12 cellular contexts compared by ENCODE assay signal in genomic region chr17:6471531-6472465, GRCh38. TPM values are rescaled to one million over a fixed set of nuclear protein-coding genes. Genes with fewer than 3 reads are reported as not detected.
DNase-seq lines count a peak whose midpoint lies in the region; ATAC-seq and TF ChIP-seq lines count a peak whose summit lies in the region.
"Had no signal": no experiment of that assay in that cellular context is flagged by ENCODE, and none has a peak within 500 bp of the region (broad histone marks: within the 10 kb centered on the region; RNA-seq: fewer than 3 reads in every experiment).

No MANE protein-coding gene starts in this region.

- CTCF ChIA-PET in AG04449 (lab: Yijun Ruan, JAX) (interaction anchor here (0.8 to 6.5 kb wide), 35 partner anchors 9 to 880 kb away, joined by 3 to 94 read pairs (median 6); partner anchors contain the start of genes KIAA0753 and TXNDC17), HCT116 (lab: Charles Lee) (interaction anchor here (0.9 to 2.7 kb wide), 5 partner anchors 21 to 533 kb away, joined by 3 to 19 read pairs (median 3); partner anchors contain the start of genes C17orf100 and MED31)

- H3K4me1 ChIP-seq in HCT116 (ENCODE audit: control insufficient read depth in 1 of 2, insufficient read depth in 2 of 2, low read length in 2 of 2) = peaks cover 12 to 18% of the 10 kb centered on the region in 2 experiments; a peak in 3 of 4 replicates

- peaks cover 0 to 10% of the 10 kb centered on the region in 2 experiments; a peak in 1 of 4 replicates for H3K9me3 ChIP-seq in HCT116 (ENCODE audit: control insufficient read depth in 1 of 2, insufficient read depth in 1 of 2, low read depth in 1 of 2, low read length in 2 of 2)
- H3K9me3 ChIP-seq in T-helper 17 cell (ENCODE audit: control insufficient read depth, low read length, poor library complexity, severe bottlenecking) = no peaks in the 10 kb centered on the region

- H3K36me3 Mint-ChIP-seq in T-helper 17 cell (ENCODE audit: low read depth) = no peaks in the 10 kb centered on the region
- H3K36me3 Mint-ChIP-seq: CD8-positive, alpha-beta memory T cell had no signal

- peaks cover 23% of the 10 kb centered on the region for H3K27me3 Mint-ChIP-seq in T-helper 17 cell

- no peak overlapping the region for H3K4me3 Mint-ChIP-seq in T-helper 17 cell
- H3K4me3 Mint-ChIP-seq: activated naive CD4-positive, alpha-beta T cell treated with anti-CD3 and anti-CD28 coated beads for 36 hours; CD8-positive, alpha-beta memory T cell; mesothelial cell of epicardium had no signal

- peak overlapping the region; percentile 35 for H3K4me2 ChIP-seq in HCT116 (ENCODE audit: low read length)

- no peak overlapping the region; the same call in 1 of the 2 replicates for H3K27ac ChIP-seq in HCT116 (ENCODE audit: low read depth, low read length)

- POLR2A ChIA-PET in AG04449 (lab: Yijun Ruan, JAX) = no interaction called here
- POLR2A ChIA-PET in HCT116 (lab: Charles Lee) = no interaction called here

- BruUV-seq in HCT116 (replicated peaks; lab: Mats Ljungman, UMichigan) = no TSS peak

- H3K27ac Mint-ChIP-seq in T-helper 17 cell = no peak overlapping the region
- H3K27ac Mint-ChIP-seq: activated naive CD4-positive, alpha-beta T cell treated with anti-CD3 and anti-CD28 coated beads for 36 hours; mesothelial cell of epicardium had no signal

- no peaks in the 10 kb centered on the region for H4K20me1 ChIP-seq in HCT116 (ENCODE audit: insufficient read depth)

- no peaks in the 10 kb centered on the region for H3K79me2 ChIP-seq in HCT116 (ENCODE audit: insufficient read depth, low read length)

- no peaks in the 10 kb centered on the region for H3K9me2 ChIP-seq in HCT116 (ENCODE audit: insufficient read depth)

- no peak overlapping the region for H2AFZ ChIP-seq in HCT116 (ENCODE audit: low read depth, low read length, poor library complexity, severe bottlenecking)

- TF ChIP-seq POLR2A in HCT116 (IDR thresholded peaks at IDR 0.05; ENCODE audit: borderline replicate concordance, extremely low read depth, insufficient read depth, insufficient read length) = no peak

- TF ChIP-seq CTCF in AG04449 (IDR thresholded peaks at IDR 0.05; ENCODE audit: insufficient read depth, low read length, missing control alignments) = peak; percentile 7
- TF ChIP-seq CTCF in HCT116 (IDR thresholded peaks at IDR 0.05 in 2 of 3, conservative IDR thresholded peaks at IDR 0.05 in 1 of 3; ENCODE audit: borderline replicate concordance in 1 of 3, insufficient read depth in 1 of 3, low read depth in 2 of 3, low read length in 2 of 3) = no peak
- TF ChIP-seq CTCF in fibroblast of villous mesenchyme (IDR thresholded peaks at IDR 0.05; ENCODE audit: insufficient read depth, low read depth, low read length) = no peak

- RAD21 ChIA-PET in HCT116 (lab: Charles Lee; ENCODE audit: low non-redundant PET in 1 of 2, low total read pairs in 2 of 2, uncharacterized antibody in 2 of 2, unreplicated experiment in 2 of 2) = no interaction called here

- H3K4me3 ChIP-seq in AG04449 (ENCODE audit: low read depth, low read length) = no peak overlapping the region
- H3K4me3 ChIP-seq in HCT116 (replicated peaks in 1 of 2; ENCODE audit: low read depth in 1 of 2, low read length in 2 of 2) = no peak overlapping the region
- H3K4me3 ChIP-seq in fibroblast of villous mesenchyme (ENCODE audit: low read depth, low read length) = no peak overlapping the region

- no peaks in the 10 kb centered on the region for H3K27me3 ChIP-seq in HCT116 (ENCODE audit: insufficient read depth, low read length)

- H3K36me3 ChIP-seq in HCT116 (ENCODE audit: control insufficient read depth in 1 of 2, insufficient read depth in 2 of 2, low read length in 2 of 2) = no peaks in the 10 kb centered on the region

- ATAC-seq in HCT116 (peak; percentile 54), T-helper 17 cell (no peak)

- TF ChIP-seq RAD21 in HCT116 (IDR thresholded peaks at IDR 0.05; ENCODE audit: low read depth) = peak; percentile 34; the same call in 1 of the 2 replicates

- intact Hi-C loops in HCT116 (cut with micrococcal nuclease) = loop anchor here (2.0 kb wide), 1 partner anchor 169 kb away; the partner anchor contains the start of genes KIAA0753 and TXNDC17

- no peak for DNase-seq in AG04449 (ENCODE audit: low read depth, low spot score)
- DNase-seq in HCT116 (ENCODE audit: low read depth, low spot score) = no peak
- DNase-seq in T1000 (lab: John Stamatoyannopoulos, UW) = peak; percentile 64
- DNase-seq in fibroblast of villous mesenchyme (ENCODE audit: low read depth) = peak; percentile 30
- DNase-seq in T-helper 17 cell = no peak
- DNase-seq in activated CD8-positive, alpha-beta memory T cell treated with anti-CD3 and anti-CD28 coated beads, Interleukin-2, amount 50 U/mL, for 4 hours = no peak
- DNase-seq in superior temporal gyrus (ENCODE audit: extremely low spot score) = no peak
- no peak for DNase-seq in activated CD4-positive, alpha-beta T cell treated with anti-CD3 and anti-CD28 coated beads, Interleukin-2, amount 50 U/mL, for 1 hour
- DNase-seq: activated naive CD4-positive, alpha-beta T cell treated with anti-CD3 and anti-CD28 coated beads for 36 hours; CD8-positive, alpha-beta memory T cell; NCI-H526 had no signal

- no peak overlapping the region for H3K9ac ChIP-seq in HCT116 (ENCODE audit: low read length)

- H3K4me1 Mint-ChIP-seq in T-helper 17 cell = peaks cover 6% of the 10 kb centered on the region
- H3K4me1 Mint-ChIP-seq: CD8-positive, alpha-beta memory T cell had no signal

TF ChIP-seq in HCT116, 20 proteins besides CTCF, POLR2A, EP300 and RAD21 (continues in another document):
- TF ChIP-seq EZH2phosphoT487 (IDR thresholded peaks at IDR 0.05; ENCODE audit: borderline replicate concordance) = no peak
- no peak for TF ChIP-seq EZH2 (IDR thresholded peaks at IDR 0.05)
- no peak for TF ChIP-seq SP1 (IDR thresholded peaks at IDR 0.05; ENCODE audit: low read depth)
- TF ChIP-seq POLR2AphosphoS5 (IDR thresholded peaks at IDR 0.05; ENCODE audit: low read depth, low read length) = no peak
- TF ChIP-seq YY1 (IDR thresholded peaks at IDR 0.05; ENCODE audit: extremely low read depth, insufficient replicate concordance, low read depth, low read length) = no peak
- TF ChIP-seq, protein P1, sequence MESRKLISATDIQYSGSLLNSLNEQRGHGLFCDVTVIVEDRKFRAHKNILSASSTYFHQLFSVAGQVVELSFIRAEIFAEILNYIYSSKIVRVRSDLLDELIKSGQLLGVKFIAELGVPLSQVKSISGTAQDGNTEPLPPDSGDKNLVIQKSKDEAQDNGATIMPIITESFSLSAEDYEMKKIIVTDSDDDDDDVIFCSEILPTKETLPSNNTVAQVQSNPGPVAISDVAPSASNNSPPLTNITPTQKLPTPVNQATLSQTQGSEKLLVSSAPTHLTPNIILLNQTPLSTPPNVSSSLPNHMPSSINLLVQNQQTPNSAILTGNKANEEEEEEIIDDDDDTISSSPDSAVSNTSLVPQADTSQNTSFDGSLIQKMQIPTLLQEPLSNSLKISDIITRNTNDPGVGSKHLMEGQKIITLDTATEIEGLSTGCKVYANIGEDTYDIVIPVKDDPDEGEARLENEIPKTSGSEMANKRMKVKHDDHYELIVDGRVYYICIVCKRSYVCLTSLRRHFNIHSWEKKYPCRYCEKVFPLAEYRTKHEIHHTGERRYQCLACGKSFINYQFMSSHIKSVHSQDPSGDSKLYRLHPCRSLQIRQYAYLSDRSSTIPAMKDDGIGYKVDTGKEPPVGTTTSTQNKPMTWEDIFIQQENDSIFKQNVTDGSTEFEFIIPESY (IDR thresholded peaks at IDR 0.05; ENCODE audit: extremely low read depth, insufficient replicate concordance, low read length) = no peak
- no peak for TF ChIP-seq SIN3A (IDR thresholded peaks at IDR 0.05; ENCODE audit: low read depth)
- TF ChIP-seq EGR1 (IDR thresholded peaks at IDR 0.05; ENCODE audit: low read depth) = no peak
- no peak for TF ChIP-seq ZNF274 (IDR thresholded peaks at IDR 0.05; ENCODE audit: low read depth, low read length)
- TF ChIP-seq, protein P2, sequence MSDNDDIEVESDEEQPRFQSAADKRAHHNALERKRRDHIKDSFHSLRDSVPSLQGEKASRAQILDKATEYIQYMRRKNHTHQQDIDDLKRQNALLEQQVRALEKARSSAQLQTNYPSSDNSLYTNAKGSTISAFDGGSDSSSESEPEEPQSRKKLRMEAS (IDR thresholded peaks at IDR 0.05) = no peak
- TF ChIP-seq ATF3 (IDR thresholded peaks at IDR 0.05) = no peak
- no peak for TF ChIP-seq ZFX (IDR thresholded peaks at IDR 0.05)
- TF ChIP-seq ELF1 (IDR thresholded peaks at IDR 0.05; ENCODE audit: borderline replicate concordance, low read depth) = no peak
- TF ChIP-seq CBX3 (IDR thresholded peaks at IDR 0.05; ENCODE audit: low read depth) = no peak
- TF ChIP-seq TCF7L2 (IDR thresholded peaks at IDR 0.05; ENCODE audit: borderline replicate concordance, extremely low read depth, insufficient read depth, insufficient read length) = no peak

RNA-seq across cellular contexts. Expression of gene PIMREG, which starts 27.5 kb away (rescaled TPM):
- total RNA-seq in HCT116 (2021; ENCODE audit: unreplicated experiment) (57.0 TPM), fibroblast of villous mesenchyme (18.1 and 18.4 TPM in 2 replicates), T-helper 17 cell (not detected)
- polyA plus RNA-seq in HCT116 (2012) = 32.4 and 49.8 TPM in 2 replicates
- polyA plus RNA-seq: CD8-positive, alpha-beta memory T cell had no signal

RNA-seq across cellular contexts. Expression of gene AIPL1, which starts 36.9 kb away (rescaled TPM):
- total RNA-seq in HCT116 (2021; ENCODE audit: unreplicated experiment) (not detected), fibroblast of villous mesenchyme (not detected in 2 replicates), T-helper 17 cell (not detected)
- polyA plus RNA-seq in HCT116 (2012) = not detected in 2 replicates
- total RNA-seq: activated naive CD4-positive, alpha-beta T cell treated with anti-CD3 and anti-CD28 coated beads for 36 hours; CD8-positive, alpha-beta memory T cell; mesothelial cell of epicardium had no signal
- polyA plus RNA-seq: CD8-positive, alpha-beta memory T cell had no signal

Comparison
In these comparisons a context has a peak if more than half of its experiments do, and no peak if none do; other contexts are left out.
1. DNase-seq: peak in T1000 (single experiment) and fibroblast of villous mesenchyme (single experiment); none in AG04449 (single experiment), HCT116 (single experiment), T-helper 17 cell (0 of 3), activated CD8-positive, alpha-beta memory T cell treated with anti-CD3 and anti-CD28 coated beads, Interleukin-2, amount 50 U/mL, for 4 hours (single experiment), superior temporal gyrus (single experiment) and activated CD4-positive, alpha-beta T cell treated with anti-CD3 and anti-CD28 coated beads, Interleukin-2, amount 50 U/mL, for 1 hour (single experiment).
2. RNA of gene PIMREG, which starts 27.5 kb away (total RNA-seq): 57.0 TPM in HCT116 (single experiment) and 18.1 to 18.4 TPM in fibroblast of villous mesenchyme; not detected in T-helper 17 cell; every median in the first group is over 10 times any median in the second.